Comparison of ENCODE assay signal across 28 cellular contexts in genomic region chr18:3394648-3395047, GRCh38.
"Had no signal": no experiment of that assay in that cellular context is flagged by ENCODE, and none has a peak within 500 bp of the region (broad histone marks: within the 10 kb centered on the region; RNA-seq: fewer than 3 reads in every experiment).

No MANE protein-coding gene starts in this region.

- ATAC-seq: activated CD8-positive, alpha-beta memory T cell treated with anti-CD3 and anti-CD28 coated beads, Interleukin-2, amount 10 ng/mL, durations not matched to agents 7 days and 5 days; activated CD8-positive, alpha-beta T cell treated with anti-CD3 and anti-CD28 coated beads, Interleukin-2, amount 10 ng/mL, durations not matched to agents 7 days and 5 days; activated naive CD8-positive, alpha-beta T cell treated with anti-CD3 and anti-CD28 coated beads, Interleukin-2, amount 50 U/mL, for 24 hours had no signal

- H3K27ac ChIP-seq: ascending aorta, cardiac muscle cell had no signal

- FAIRE-seq: bronchial epithelial cell, TTC549 had no signal

- DNase-seq: activated B cell treated with CpG ODN at 0.5 μM for 24 hours; activated CD4-positive, alpha-beta memory T cell treated with anti-CD3 and anti-CD28 coated beads, Interleukin-2, amount 10 ng/mL, durations not matched to agents 7 days and 5 days; activated CD4-positive, alpha-beta T cell treated with anti-CD3 and anti-CD28 coated beads for 48 hours; activated CD4-positive, alpha-beta T cell treated with anti-CD3 and anti-CD28 coated beads, Interleukin-2, amount 10 ng/mL, durations not matched to agents 7 days and 5 days; activated CD4-positive, alpha-beta T cell treated with anti-CD3 and anti-CD28 coated beads, Interleukin-2, amount 50 U/mL, for 48 hours; activated CD4-positive, CD25-positive, alpha-beta regulatory T cell treated with anti-CD3 and anti-CD28 coated beads, Interleukin-2, amount 50 U/mL, for 72 hours; activated CD8-positive, alpha-beta memory T cell treated with anti-CD3 and anti-CD28 coated beads for 24 hours; activated CD8-positive, alpha-beta memory T cell treated with anti-CD3 and anti-CD28 coated beads, Interleukin-2, amount 10 ng/mL, durations not matched to agents 7 days and 5 days; activated CD8-positive, alpha-beta memory T cell treated with anti-CD3 and anti-CD28 coated beads, Interleukin-2, amount 50 U/mL, for 48 hours; activated CD8-positive, alpha-beta T cell treated with anti-CD3 and anti-CD28 coated beads, Interleukin-2, amount 10 ng/mL, durations not matched to agents 7 days and 5 days; activated effector memory CD4-positive, alpha-beta T cell treated with Interleukin-2 at 50 U/mL for 16 hours; activated gamma-delta T cell; activated naive CD4-positive, alpha-beta T cell treated with anti-CD3 and anti-CD28 coated beads, Interleukin-2, amount 10 ng/mL, durations not matched to agents 7 days and 5 days; activated naive CD4-positive, alpha-beta T cell treated with Interleukin-2 at 50 U/mL for 16 hours; activated naive CD8-positive, alpha-beta T cell treated with anti-CD3 and anti-CD28 coated beads, Interleukin-2, amount 10 ng/mL, durations not matched to agents 7 days and 5 days; activated naive CD8-positive, alpha-beta T cell treated with anti-CD3 and anti-CD28 coated beads, Interleukin-2, amount 50 U/mL, for 24 hours; activated T-cell treated with anti-CD3 and anti-CD28 coated beads, Interleukin-2, amount 50 U/mL, for 24 hours; activated T-cell treated with anti-CD3 and anti-CD28 coated beads, Interleukin-2, amount 50 U/mL, for 48 hours; amygdala; anterior cingulate cortex; caudate nucleus; cerebellar nuclear complex; T-helper 2 cell; T-helper 9 cell had no signal

- H3K27me3 ChIP-seq: ascending aorta, cardiac muscle cell had no signal

- H3K4me1 ChIP-seq: ascending aorta had no signal

- H3K36me3 ChIP-seq: ascending aorta, cardiac muscle cell had no signal

- H3K4me3 ChIP-seq: ascending aorta, cardiac muscle cell had no signal
